20 cellular contexts compared by ENCODE assay signal in genomic region chr12:26512213-26512612, GRCh38.
"Had no signal": no experiment of that assay in that cellular context is flagged by ENCODE, and none has a peak within 500 bp of the region (broad histone marks: within the 10 kb centered on the region; RNA-seq: fewer than 3 reads in every experiment).

No MANE protein-coding gene starts in this region.

- H3K27ac ChIP-seq: esophagus squamous epithelium, gastroesophageal sphincter, neutrophil, right atrium auricular region, suprapubic skin, thyroid gland, upper lobe of left lung, uterus had no signal

- H3K4me3 ChIP-seq: esophagus squamous epithelium, gastroesophageal sphincter, right atrium auricular region, suprapubic skin, thyroid gland, upper lobe of left lung, uterus had no signal

- H3K9me3 ChIP-seq: esophagus squamous epithelium, gastroesophageal sphincter, neutrophil, right atrium auricular region, suprapubic skin, thyroid gland, upper lobe of left lung, uterus had no signal

- H3K4me3 Mint-ChIP-seq: dendritic cell treated with granulocyte-macrophage colony-stimulating factor and Interleukin-4, amounts not matched to agents 40 ng/mL and 50 ng/mL, for 4 days; effector memory CD8-positive, alpha-beta T cell; naive thymus-derived CD4-positive, alpha-beta T cell; nephron progenitor cell; stimulated activated effector memory CD8-positive, alpha-beta T cell treated with anti-CD3 and anti-CD28 coated beads, Interleukin-12 subunit alpha, Interleukin-12 subunit beta, amount 100 ng/mL, for 72 hours had no signal

- H3K4me1 Mint-ChIP-seq: stimulated activated effector memory CD8-positive, alpha-beta T cell treated with anti-CD3 and anti-CD28 coated beads, Interleukin-12 subunit alpha, Interleukin-12 subunit beta, amount 100 ng/mL, for 72 hours had no signal

- H3K27me3 ChIP-seq: esophagus squamous epithelium, gastroesophageal sphincter, neutrophil, right atrium auricular region, suprapubic skin, thyroid gland, upper lobe of left lung, uterus had no signal

- H3K27ac Mint-ChIP-seq: dendritic cell treated with granulocyte-macrophage colony-stimulating factor and Interleukin-4, amounts not matched to agents 40 ng/mL and 50 ng/mL, for 4 days; effector memory CD8-positive, alpha-beta T cell; nephron progenitor cell; stimulated activated effector memory CD8-positive, alpha-beta T cell treated with anti-CD3 and anti-CD28 coated beads, Interleukin-12 subunit alpha, Interleukin-12 subunit beta, amount 100 ng/mL, for 72 hours had no signal

- DNase-seq: effector memory CD8-positive, alpha-beta T cell; esophagus squamous epithelium; foreskin fibroblast; glutamatergic neuron; kidney glomerular epithelial cell; naive thymus-derived CD4-positive, alpha-beta T cell; nephron progenitor cell; posterior cingulate gyrus; stimulated activated CD4-positive, alpha-beta T cell treated with anti-CD3 and anti-CD28 coated beads, Interleukin-4, amount 100 ng/mL, for 1 hour; stimulated activated CD8-positive, alpha-beta memory T cell treated with anti-CD3 and anti-CD28 coated beads, Interleukin-4, amount 100 ng/mL, for 48 hours; stimulated activated naive CD8-positive, alpha-beta T cell treated with anti-CD3 and anti-CD28 coated beads, Interleukin-15, Interleukin-2, amounts not matched to agents 100 U/mL and 50 U/mL, for 24 hours; thyroid gland; uterus had no signal

- H3K36me3 ChIP-seq: esophagus squamous epithelium, gastroesophageal sphincter, neutrophil, right atrium auricular region, suprapubic skin, thyroid gland, upper lobe of left lung, uterus had no signal

- H3K9me3 Mint-ChIP-seq: dendritic cell treated with granulocyte-macrophage colony-stimulating factor and Interleukin-4, amounts not matched to agents 40 ng/mL and 50 ng/mL, for 4 days; effector memory CD8-positive, alpha-beta T cell; naive thymus-derived CD4-positive, alpha-beta T cell; nephron progenitor cell; stimulated activated effector memory CD8-positive, alpha-beta T cell treated with anti-CD3 and anti-CD28 coated beads, Interleukin-12 subunit alpha, Interleukin-12 subunit beta, amount 100 ng/mL, for 72 hours had no signal

- H3K4me1 ChIP-seq: thyroid gland, upper lobe of left lung, uterus had no signal

- H3K36me3 Mint-ChIP-seq: stimulated activated effector memory CD8-positive, alpha-beta T cell treated with anti-CD3 and anti-CD28 coated beads, Interleukin-12 subunit alpha, Interleukin-12 subunit beta, amount 100 ng/mL, for 72 hours had no signal

- H3K27me3 Mint-ChIP-seq: dendritic cell treated with granulocyte-macrophage colony-stimulating factor and Interleukin-4, amounts not matched to agents 40 ng/mL and 50 ng/mL, for 4 days; effector memory CD8-positive, alpha-beta T cell; naive thymus-derived CD4-positive, alpha-beta T cell had no signal
